ENCODE assay signal across 8 cellular contexts in the genomic region with DNA sequence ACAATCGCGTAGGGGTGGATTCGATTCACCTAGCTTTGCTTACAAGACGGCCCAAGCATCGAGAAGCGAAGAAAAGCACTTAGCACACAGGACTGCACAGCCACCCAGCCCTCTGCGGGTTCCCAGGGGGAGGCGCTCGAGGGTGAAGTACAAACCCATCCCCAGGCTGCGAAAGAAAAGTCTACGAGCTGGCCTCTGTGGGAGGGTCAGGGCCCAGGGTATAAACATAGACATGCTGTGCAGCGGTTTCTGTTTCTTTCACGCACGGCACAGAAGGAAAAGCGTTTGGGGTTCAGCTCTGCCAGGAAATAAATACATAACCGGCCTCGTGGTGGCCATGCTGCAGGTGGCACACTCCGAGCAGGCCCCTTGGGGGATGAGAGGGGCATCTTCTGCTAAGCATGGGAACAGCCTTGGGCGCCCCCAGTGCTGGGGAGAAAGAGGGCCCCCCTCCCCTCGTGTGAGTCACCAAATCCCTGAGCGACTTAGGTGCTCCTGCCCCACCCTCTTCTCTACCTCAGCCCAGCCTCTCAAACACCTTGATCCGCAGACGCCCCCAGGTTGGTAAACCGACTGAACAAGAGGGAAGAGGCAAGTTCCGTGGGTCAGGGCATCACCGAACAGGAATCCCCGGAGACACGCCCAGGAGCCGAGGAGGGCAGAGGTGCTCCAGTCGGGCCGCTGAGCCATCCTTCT.
DNase-seq lines count a peak whose midpoint lies in the region; ATAC-seq and TF ChIP-seq lines count a peak whose summit lies in the region.

No MANE protein-coding gene starts in this region.

- H3K27me3 Mint-ChIP-seq in activated T-helper 1 cell treated with anti-CD3 and anti-CD28 coated beads, Interleukin-12 subunit alpha, Interleukin-12 subunit beta, Interleukin-2, Interleukin-4 antibody, amounts not matched to agents 30 ng/mL and 10 ng/mL and 1 ng/mL, durations not matched to agents 14 hours and 24 hours and 36 hours (ENCODE audit: insufficient read depth) = no peaks in the 10 kb centered on the region

- no peaks in the 10 kb centered on the region for H3K9me3 ChIP-seq in MM.1S (replicated peaks; ENCODE audit: insufficient read depth, low read length)

- no peaks in the 10 kb centered on the region for H3K27me3 ChIP-seq in MM.1S (replicated peaks; ENCODE audit: insufficient read depth, low read length)

- peak overlapping the region; percentile 74 for H3K4me3 Mint-ChIP-seq in activated T-helper 1 cell treated with anti-CD3 and anti-CD28 coated beads, Interleukin-12 subunit alpha, Interleukin-12 subunit beta, Interleukin-2, Interleukin-4 antibody, amounts not matched to agents 30 ng/mL and 10 ng/mL and 1 ng/mL, durations not matched to agents 14 hours and 24 hours and 36 hours

- peak overlapping the region; percentile 83 for H3K27ac Mint-ChIP-seq in activated T-helper 1 cell treated with anti-CD3 and anti-CD28 coated beads, Interleukin-12 subunit alpha, Interleukin-12 subunit beta, Interleukin-2, Interleukin-4 antibody, amounts not matched to agents 30 ng/mL and 10 ng/mL and 1 ng/mL, durations not matched to agents 14 hours and 24 hours and 36 hours

- H3F3A ChIP-seq in MM.1S (ENCODE audit: insufficient read depth, low read length) = peaks cover 28% of the 10 kb centered on the region

- peak overlapping the region; percentile 70; the same call in 1 of the 2 replicates for H3K27ac ChIP-seq in MM.1S (ENCODE audit: low read length)

- H3K9me3 Mint-ChIP-seq in activated T-helper 1 cell treated with anti-CD3 and anti-CD28 coated beads, Interleukin-12 subunit alpha, Interleukin-12 subunit beta, Interleukin-2, Interleukin-4 antibody, amounts not matched to agents 30 ng/mL and 10 ng/mL and 1 ng/mL, durations not matched to agents 14 hours and 24 hours and 36 hours = no peaks in the 10 kb centered on the region

- H2AFZ ChIP-seq in MM.1S (ENCODE audit: low read length) = peak overlapping the region; percentile 93

- H3K4me3 ChIP-seq in MM.1S (ENCODE audit: low read length) = peak overlapping the region; percentile 54

- H3K4me1 Mint-ChIP-seq in activated T-helper 1 cell treated with anti-CD3 and anti-CD28 coated beads, Interleukin-12 subunit alpha, Interleukin-12 subunit beta, Interleukin-2, Interleukin-4 antibody, amounts not matched to agents 30 ng/mL and 10 ng/mL and 1 ng/mL, durations not matched to agents 14 hours and 24 hours and 36 hours (ENCODE audit: low read depth) = peaks cover 48% of the 10 kb centered on the region

- peak overlapping the region; percentile 45 for H3K9ac ChIP-seq in MM.1S (ENCODE audit: low read length)

- no peaks in the 10 kb centered on the region for H3K36me3 Mint-ChIP-seq in activated T-helper 1 cell treated with anti-CD3 and anti-CD28 coated beads, Interleukin-12 subunit alpha, Interleukin-12 subunit beta, Interleukin-2, Interleukin-4 antibody, amounts not matched to agents 30 ng/mL and 10 ng/mL and 1 ng/mL, durations not matched to agents 14 hours and 24 hours and 36 hours (ENCODE audit: low read depth)

- H3K4me2 ChIP-seq in MM.1S (ENCODE audit: low read depth, low read length) = peak overlapping the region; percentile 87

- peaks cover 23% of the 10 kb centered on the region for H3K4me1 ChIP-seq in MM.1S (ENCODE audit: low read length)

- H3K79me2 ChIP-seq in MM.1S (ENCODE audit: low read length) = no peaks in the 10 kb centered on the region

- intact Hi-C loops in activated T-helper 1 cell treated with anti-CD3 and anti-CD28 coated beads, Interleukin-12 subunit alpha, Interleukin-12 subunit beta, Interleukin-2, Interleukin-4 antibody, amounts not matched to agents 30 ng/mL and 10 ng/mL and 1 ng/mL, durations not matched to agents 14 hours and 24 hours and 36 hours (cut with micrococcal nuclease) = loop anchor here (1.0 to 2.0 kb wide), 7 partner anchors 8 to 151 kb away; no protein-coding TSS in a partner anchor
- intact Hi-C loops in posterior vena cava (cut with DNase I) = no loop called here

- peak; percentile 87 for ATAC-seq in GM21526 (IDR thresholded peaks at IDR 0.05; ENCODE audit: low FRiP score, unreplicated experiment)

- DNase-seq in DMS153 (lab: John Stamatoyannopoulos, UW) (peak; percentile 24), MM.1S (peak; percentile 92), GF-D8 (lab: John Stamatoyannopoulos, UW) (no peak), posterior vena cava (ENCODE audit: low spot score) (no peak), SKM-1 treated with dmso at 0.1 percent for 144 hours (lab: John Stamatoyannopoulos, UW; ENCODE audit: unreplicated experiment) (no peak)
- peak; percentile 72 for DNase-seq in activated T-helper 1 cell treated with anti-CD3 and anti-CD28 coated beads, Interleukin-12 subunit alpha, Interleukin-12 subunit beta, Interleukin-2, Interleukin-4 antibody, amounts not matched to agents 30 ng/mL and 10 ng/mL and 1 ng/mL, durations not matched to agents 14 hours and 24 hours and 36 hours (ENCODE audit: low spot score)
- DNase-seq in stimulated activated CD4-positive, alpha-beta T cell treated with anti-CD3 and anti-CD28 coated beads, Interleukin-12 subunit alpha, Interleukin-12 subunit beta, amount 100 ng/mL, for 48 hours (ENCODE audit: low read depth in 2 of 3, low spot score in 1 of 3) = peak; percentile 69 to 73 (median 71)

- TF ChIP-seq CTCF in MM.1S (IDR thresholded peaks at IDR 0.05; ENCODE audit: low read length) = peak; percentile 57

- H3K36me3 ChIP-seq in MM.1S (replicated peaks; ENCODE audit: insufficient read depth, low read length) = no peaks in the 10 kb centered on the region

- no peaks in the 10 kb centered on the region for H3K9me2 ChIP-seq in MM.1S (replicated peaks; ENCODE audit: insufficient read depth, low read length)

- H4K20me1 ChIP-seq in MM.1S (ENCODE audit: insufficient read depth, low read length) = no peaks in the 10 kb centered on the region

Comparison
In these comparisons a context has a peak if more than half of its experiments do, and no peak if none do; other contexts are left out.
1. DNase-seq: peak in DMS153 (single experiment), MM.1S (single experiment), activated T-helper 1 cell treated with anti-CD3 and anti-CD28 coated beads, Interleukin-12 subunit alpha, Interleukin-12 subunit beta, Interleukin-2, Interleukin-4 antibody, amounts not matched to agents 30 ng/mL and 10 ng/mL and 1 ng/mL, durations not matched to agents 14 hours and 24 hours and 36 hours (single experiment) and stimulated activated CD4-positive, alpha-beta T cell treated with anti-CD3 and anti-CD28 coated beads, Interleukin-12 subunit alpha, Interleukin-12 subunit beta, amount 100 ng/mL, for 48 hours (3 of 3); none in GF-D8 (single experiment), posterior vena cava (single experiment) and SKM-1 treated with dmso at 0.1 percent for 144 hours (single experiment).